ENCODE assay signal across 8 cellular contexts in genomic region chr11:75532200-75532972, GRCh38. TPM values are rescaled to one million over a fixed set of nuclear protein-coding genes. Genes with fewer than 3 reads are reported as not detected.
DNase-seq lines count a peak whose midpoint lies in the region; ATAC-seq and TF ChIP-seq lines count a peak whose summit lies in the region.

No MANE protein-coding gene starts in this region.

- ATAC-seq in HG02678 (IDR thresholded peaks at IDR 0.05; ENCODE audit: unreplicated experiment) (peak; percentile 50), HG03460 (IDR thresholded peaks at IDR 0.05; ENCODE audit: unreplicated experiment) (no peak)

- peak in 1 of 3 donors; percentile 45 for TF ChIP-seq CTCF in lower leg skin (IDR thresholded peaks at IDR 0.05)

- no peak overlapping the region for H3K4me3 ChIP-seq in lower leg skin (ENCODE audit: low read depth, poor library complexity, severe bottlenecking)

- TF ChIP-seq POLR2A in lower leg skin (IDR thresholded peaks at IDR 0.05), result no peak

- intact Hi-C loops in lower leg skin (cut with DNase I; ENCODE audit: low total_unique reads), result loop anchor here (2.0 to 5.0 kb wide), 2 partner anchors 88 to 145 kb away; no protein-coding TSS in a partner anchor

- peak in 11 of 14 donors; percentile 10 to 63 (median 33) for DNase-seq in C1 segment of cervical spinal cord (lab: John Stamatoyannopoulos, UW)
- DNase-seq in NCI-H748 (lab: John Stamatoyannopoulos, UW; ENCODE audit: unreplicated experiment), result peak; percentile 82
- DNase-seq in activated CD4-positive, alpha-beta T cell treated with anti-CD3 and anti-CD28 coated beads for 48 hours, result peak; percentile 86
- peak; percentile 56 for DNase-seq in dedifferentiated amniotic fluid mesenchymal stem cell (ENCODE audit: extremely low spot score)
- peak; percentile 51 to 92 for DNase-seq in lower leg skin (ENCODE audit: low spot score in 2 of 2)
- peak; percentile 84 for DNase-seq in stimulated activated CD8-positive, alpha-beta memory T cell treated with anti-CD3 and anti-CD28 coated beads, Interleukin-15, amount 100 ng/mL, for 1 hour (ENCODE audit: low read depth)

- 37 to 41% methylated on average over 7 of the region's 7 CpGs for WGBS in lower leg skin, 2 donors

RNA-seq across cellular contexts. Expression of gene GDPD5, which starts 6.6 kb away (rescaled TPM):
- total RNA-seq in lower leg skin, result 1 to 10 TPM; 3.9 to 8.5 (median 5.2) TPM

RNA-seq across cellular contexts. Expression of gene SERPINH1, which starts 29.7 kb away (rescaled TPM):
- 100 to 1,000 TPM in 2 of 4 donors, 10 to 100 TPM in 2; 73.3 to 116 (median 94.3) TPM for total RNA-seq in lower leg skin

Comparison
In these comparisons a context has a peak if more than half of its experiments do, and no peak if none do; other contexts are left out.
1. DNase-seq: peak in every context shown above with its lines; median percentile 86 in activated CD4-positive, alpha-beta T cell treated with anti-CD3 and anti-CD28 coated beads for 48 hours; 84 in stimulated activated CD8-positive, alpha-beta memory T cell treated with anti-CD3 and anti-CD28 coated beads, Interleukin-15, amount 100 ng/mL, for 1 hour; 82 in NCI-H748; 72 in lower leg skin; 56 in dedifferentiated amniotic fluid mesenchymal stem cell; 33 in C1 segment of cervical spinal cord.